20 cellular contexts compared by ENCODE assay signal in the genomic region with DNA sequence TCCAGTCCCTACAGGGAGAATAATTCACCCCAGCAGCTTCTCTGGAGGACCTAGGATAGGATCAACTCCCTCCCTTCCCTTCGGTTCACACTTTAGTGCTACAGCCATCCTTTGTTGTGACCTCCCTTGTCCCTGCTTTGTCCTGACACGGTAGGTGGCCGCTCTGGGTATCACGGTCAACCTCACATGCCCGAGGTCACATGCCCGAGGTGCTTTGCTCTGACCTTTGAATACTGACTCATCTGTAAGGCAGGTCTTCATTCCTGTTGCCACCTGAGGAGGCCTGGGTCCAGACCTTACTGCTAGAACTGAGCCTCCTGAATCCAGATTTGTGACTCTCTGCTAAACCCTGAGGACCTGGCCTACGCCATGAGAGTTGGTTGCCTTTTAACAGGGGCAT. TPM values are rescaled to one million over a fixed set of nuclear protein-coding genes. Genes with fewer than 3 reads are reported as not detected.
DNase-seq lines count a peak whose midpoint lies in the region; ATAC-seq and TF ChIP-seq lines count a peak whose summit lies in the region.
"Had no signal": no experiment of that assay in that cellular context is flagged by ENCODE, and none has a peak within 500 bp of the region (broad histone marks: within the 10 kb centered on the region; RNA-seq: fewer than 3 reads in every experiment).

No MANE protein-coding gene starts in this region.

- H3K9me3 ChIP-seq in left ventricle myocardium inferior (replicated peaks), result no peaks in the 10 kb centered on the region
- no peaks in the 10 kb centered on the region for H3K9me3 ChIP-seq in liver (ENCODE audit: control insufficient read depth in 4 of 4, low read length in 3 of 4)
- no peaks in the 10 kb centered on the region for H3K9me3 ChIP-seq in prostate gland
- no peaks in the 10 kb centered on the region for H3K9me3 ChIP-seq in ovary
- H3K9me3 ChIP-seq: HAP-1 had no signal

- TF ChIP-seq CTCF in left ventricle myocardium inferior (IDR thresholded peaks at IDR 0.05; ENCODE audit: borderline replicate concordance) (no peak), WTC11 (IDR thresholded peaks at IDR 0.05) (no peak), liver (IDR thresholded peaks at IDR 0.05; ENCODE audit: low read depth, low read length, missing input control) (no peak), prostate gland (IDR thresholded peaks at IDR 0.05) (no peak), ovary (IDR thresholded peaks at IDR 0.05) (no peak)

- no peak overlapping the region for H3K9ac ChIP-seq in liver (ENCODE audit: low read depth in 1 of 2, low read length in 2 of 2)

- no peaks in the 10 kb centered on the region for H3K9me3 Mint-ChIP-seq in WTC11
- H3K9me3 Mint-ChIP-seq: dendritic cell treated with granulocyte-macrophage colony-stimulating factor and Interleukin-4, amounts not matched to agents 40 ng/mL and 50 ng/mL, for 4 days; naive B cell; stimulated activated memory B cell treated with anti-CD40 and anti-IgM and Interleukin-4, amounts not matched to agents 10 μg/mL and 1 μg/mL and 100 μg/mL, for 72 hours had no signal

- TF ChIP-seq POLR2A in prostate gland (IDR thresholded peaks at IDR 0.05) (no peak), ovary (IDR thresholded peaks at IDR 0.05) (no peak)

- 48% methylated on average over 7 of the region's 7 CpGs for WGBS in liver
- WGBS in prostate gland, result 77% methylated on average over 7 of the region's 7 CpGs
- WGBS in ovary, 3 donors, result 73 to 79% (median 78%) methylated on average over 7 of the region's 7 CpGs

- CTCF ChIA-PET in WTC11 (lab: Charles Lee), result interaction anchor here (1.4 to 2.5 kb wide), 3 partner anchors 14 to 63 kb away, joined by 6 to 16 read pairs (median 10); a partner anchor contains a TSS

- POLR2A ChIA-PET in WTC11 (lab: Charles Lee), result no interaction called here

- no peak overlapping the region for H3K4me3 ChIP-seq in left ventricle myocardium inferior
- H3K4me3 ChIP-seq in liver (ENCODE audit: low read depth in 1 of 3, low read length in 3 of 3), result no peak overlapping the region
- H3K4me3 ChIP-seq in prostate gland, result no peak overlapping the region
- H3K4me3 ChIP-seq in ovary, result no peak overlapping the region
- H3K4me3 ChIP-seq: cardiac muscle cell, GM12878, HAP-1 had no signal

- H3K27me3 ChIP-seq in left ventricle myocardium inferior (ENCODE audit: low read depth), result no peaks in the 10 kb centered on the region
- H3K27me3 ChIP-seq in liver (ENCODE audit: control insufficient read depth in 4 of 4, insufficient read depth in 4 of 4, low read length in 3 of 4), result no peaks in the 10 kb centered on the region
- no peaks in the 10 kb centered on the region for H3K27me3 ChIP-seq in prostate gland (replicated peaks; ENCODE audit: insufficient read depth)
- no peaks in the 10 kb centered on the region for H3K27me3 ChIP-seq in ovary
- H3K27me3 ChIP-seq: cardiac muscle cell had no signal

- peaks cover 35% of the 10 kb centered on the region for H3K36me3 ChIP-seq in left ventricle myocardium inferior
- peaks cover 4 to 41% (median 19%) of the 10 kb centered on the region in 4 donors for H3K36me3 ChIP-seq in liver (ENCODE audit: control insufficient read depth in 4 of 4, insufficient read depth in 3 of 4, low read depth in 1 of 4, low read length in 3 of 4)
- H3K36me3 ChIP-seq in prostate gland, result peaks cover 0 to 9% of the 10 kb centered on the region in 2 donors
- no peaks in the 10 kb centered on the region for H3K36me3 ChIP-seq in ovary

- ATAC-seq in Right ventricle myocardium inferior (no peak), WTC11 (peak; percentile 24; the same call in 1 of the 2 replicates)
- ATAC-seq: GM12878; stimulated activated memory B cell treated with anti-CD40 and anti-IgM and Interleukin-4, amounts not matched to agents 10 μg/mL and 1 μg/mL and 100 μg/mL, for 72 hours had no signal

- no peak for TF ChIP-seq EP300 in ovary (IDR thresholded peaks at IDR 0.05)

- H3K27me3 Mint-ChIP-seq in WTC11 (ENCODE audit: low read depth), result no peaks in the 10 kb centered on the region
- H3K27me3 Mint-ChIP-seq: dendritic cell treated with granulocyte-macrophage colony-stimulating factor and Interleukin-4, amounts not matched to agents 40 ng/mL and 50 ng/mL, for 4 days; naive B cell; stimulated activated memory B cell treated with anti-CD40 and anti-IgM and Interleukin-4, amounts not matched to agents 10 μg/mL and 1 μg/mL and 100 μg/mL, for 72 hours had no signal

- peak overlapping the region; percentile 80; the same call in 1 of the 2 replicates for H3K27ac Mint-ChIP-seq in WTC11
- H3K27ac Mint-ChIP-seq: dendritic cell treated with granulocyte-macrophage colony-stimulating factor and Interleukin-4, amounts not matched to agents 40 ng/mL and 50 ng/mL, for 4 days; stimulated activated memory B cell treated with anti-CD40 and anti-IgM and Interleukin-4, amounts not matched to agents 10 μg/mL and 1 μg/mL and 100 μg/mL, for 72 hours had no signal

- DNase-seq in left ventricle myocardium inferior, result no peak
- no peak for DNase-seq in Right ventricle myocardium inferior (ENCODE audit: missing footprints)
- DNase-seq in WTC11 (ENCODE audit: low spot score), result no peak
- no peak for DNase-seq in SK-N-DZ (ENCODE audit: low spot score)
- no peak for DNase-seq in activated CD4-positive, CD25-positive, alpha-beta regulatory T cell treated with anti-CD3 and anti-CD28 coated beads, Interleukin-2, amount 50 U/mL, for 72 hours
- DNase-seq in prostate gland (ENCODE audit: low spot score), result no peak
- DNase-seq in ovary, result no peak
- DNase-seq: amniotic stem cell, C1 segment of cervical spinal cord, IMR-90, mammary epithelial cell, naive B cell, NCI-H1417 treated with DMSO at 0.1 percent for 48 hours, NCI-H510A treated with DMSO at 0.1 percent for 48 hours had no signal

- TF ChIP-seq RAD21 in liver (IDR thresholded peaks at IDR 0.05), result no peak

- H3K4me1 ChIP-seq in left ventricle myocardium inferior, result peaks cover 80% of the 10 kb centered on the region
- peaks cover 3 to 19% (median 9%) of the 10 kb centered on the region in 4 donors for H3K4me1 ChIP-seq in liver (ENCODE audit: control insufficient read depth in 4 of 4, insufficient read depth in 4 of 4, low read length in 3 of 4)
- H3K4me1 ChIP-seq in prostate gland (replicated peaks), result no peaks in the 10 kb centered on the region
- peaks cover 4% of the 10 kb centered on the region for H3K4me1 ChIP-seq in ovary (ENCODE audit: insufficient read depth)
- H3K4me1 ChIP-seq: HAP-1 had no signal

- H3K4me1 Mint-ChIP-seq in WTC11, result peaks cover 7% of the 10 kb centered on the region; the same call in 1 of the 2 replicates

- intact Hi-C loops in left ventricle myocardium inferior (cut with micrococcal nuclease), result no loop called here
- intact Hi-C loops in Right ventricle myocardium inferior (cut with DNase I), result no loop called here
- intact Hi-C loops in prostate gland (cut with DNase I), result no loop called here
- intact Hi-C loops in ovary (cut with DNase I), result loop anchor here in 1 of 4 donors (10.0 kb wide), 1 partner anchor 71 kb away; no protein-coding TSS in a partner anchor

- H3K27ac ChIP-seq in left ventricle myocardium inferior (replicated peaks) (peak overlapping the region; percentile 27), liver (ENCODE audit: low read depth in 1 of 2, low read length in 2 of 2) (peak overlapping the region in 1 of 2 donors; percentile 45), prostate gland (no peak overlapping the region), ovary (no peak overlapping the region)
- H3K27ac ChIP-seq: cardiac muscle cell had no signal

- H3K4me3 Mint-ChIP-seq in WTC11, result no peak overlapping the region
- H3K4me3 Mint-ChIP-seq: dendritic cell treated with granulocyte-macrophage colony-stimulating factor and Interleukin-4, amounts not matched to agents 40 ng/mL and 50 ng/mL, for 4 days; naive B cell; stimulated activated memory B cell treated with anti-CD40 and anti-IgM and Interleukin-4, amounts not matched to agents 10 μg/mL and 1 μg/mL and 100 μg/mL, for 72 hours had no signal

- H3K36me3 Mint-ChIP-seq in WTC11, result peaks cover 32% of the 10 kb centered on the region

TF ChIP-seq in liver, 16 proteins besides CTCF, POLR2A, EP300 and RAD21 (continues in another document):
- TF ChIP-seq HNF4G (IDR thresholded peaks at IDR 0.05), result no peak
- TF ChIP-seq TAF1 (conservative IDR thresholded peaks at IDR 0.05), result no peak
- TF ChIP-seq HNF4A (conservative IDR thresholded peaks at IDR 0.05), result peak; percentile 37 to 69
- TF ChIP-seq JUND (IDR thresholded peaks at IDR 0.05), result peak; percentile 75 to 90

RNA-seq across cellular contexts. Expression of a gene that starts 19.7 kb away (rescaled TPM):
- total RNA-seq in left ventricle myocardium inferior, result 179 TPM
- total RNA-seq in Right ventricle myocardium inferior, result 183 TPM
- total RNA-seq in WTC11 (2021), result 105 to 115 TPM (median 111 TPM) in 3 replicates
- 10 to 100 TPM; 62.1 to 67.8 TPM for total RNA-seq in liver
- 10 to 100 TPM; 30.5 to 30.6 TPM for polyA plus RNA-seq in liver
- polyA plus RNA-seq in SK-N-DZ (2014; cell fraction: cytosol; rRNA removed), result 65.7 and 68.3 TPM in 2 replicates
- 39.1 and 41.5 TPM in 2 replicates for polyA plus RNA-seq in SK-N-DZ (2014; cell fraction: nucleus; rRNA removed)
- 100 to 1,000 TPM; 132 to 230 TPM for total RNA-seq in prostate gland
- 100 to 1,000 TPM in 5 of 7 donors, 10 to 100 TPM in 2; 51.5 to 137 (median 105) TPM for total RNA-seq in ovary
- 10 to 100 TPM; 39.6 to 54.4 TPM for polyA plus RNA-seq in ovary

RNA-seq across cellular contexts. Expression of a gene that starts 22.1 kb away (rescaled TPM):
- 8.8 TPM for total RNA-seq in left ventricle myocardium inferior
- 8.4 TPM for total RNA-seq in Right ventricle myocardium inferior
- total RNA-seq in WTC11 (2021), result 76.0 to 87.8 TPM (median 78.6 TPM) in 3 replicates
- total RNA-seq in liver, result 10 to 100 TPM in 1 of 2 donors, 1 to 10 TPM in 1; 3.4 to 12.0 TPM
- polyA plus RNA-seq in liver, result 1 to 10 TPM in 1 of 2 donors, under 1 TPM in 1; 0.39 to 2.2 TPM
- polyA plus RNA-seq in SK-N-DZ (2014; cell fraction: cytosol; rRNA removed), result 99.4 and 115 TPM in 2 replicates
- polyA plus RNA-seq in SK-N-DZ (2014; cell fraction: nucleus; rRNA removed), result 83.2 and 89.5 TPM in 2 replicates
- 10 to 100 TPM; 17.7 to 33.5 TPM for total RNA-seq in prostate gland
- 10 to 100 TPM; 19.0 to 28.0 (median 23.3) TPM for total RNA-seq in ovary
- 10 to 100 TPM in 1 of 2 donors, 1 to 10 TPM in 1; 2.5 to 16.4 TPM for polyA plus RNA-seq in ovary

RNA-seq across cellular contexts. Expression of a gene that starts 55.2 kb away (rescaled TPM):
- total RNA-seq in left ventricle myocardium inferior (257 TPM), Right ventricle myocardium inferior (299 TPM), WTC11 (2021) (298 to 313 TPM (median 309 TPM) in 3 replicates), liver (10 to 100 TPM; 73.4 to 90.9 TPM), prostate gland (100 to 1,000 TPM; 280 to 347 TPM), ovary (100 to 1,000 TPM; 127 to 245 (median 178) TPM)
- polyA plus RNA-seq in liver (10 to 100 TPM; 49.3 to 79.3 TPM), ovary (100 to 1,000 TPM; 132 to 152 TPM)
- 45.9 and 54.5 TPM in 2 replicates for polyA plus RNA-seq in SK-N-DZ (2014; cell fraction: cytosol; rRNA removed)
- polyA plus RNA-seq in SK-N-DZ (2014; cell fraction: nucleus; rRNA removed), result 158 and 200 TPM in 2 replicates

RNA-seq across cellular contexts. Expression of a gene that starts 57.2 kb away (rescaled TPM):
- total RNA-seq in left ventricle myocardium inferior (37.0 TPM), Right ventricle myocardium inferior (31.3 TPM), WTC11 (2021) (15.7 to 18.8 TPM (median 17.9 TPM) in 3 replicates), liver (10 to 100 TPM in 1 of 2 donors, 1 to 10 TPM in 1; 7.4 to 11.1 TPM), prostate gland (10 to 100 TPM; 22.3 to 28.7 TPM), ovary (10 to 100 TPM; 15.1 to 36.1 (median 23.2) TPM)
- polyA plus RNA-seq in liver (1 to 10 TPM; 4.1 to 5.8 TPM), ovary (10 to 100 TPM in 1 of 2 donors, 1 to 10 TPM in 1; 4.0 to 21.9 TPM)
- polyA plus RNA-seq in SK-N-DZ (2014; cell fraction: cytosol; rRNA removed), result 10.1 and 19.3 TPM in 2 replicates
- 34.9 and 35.8 TPM in 2 replicates for polyA plus RNA-seq in SK-N-DZ (2014; cell fraction: nucleus; rRNA removed)
